Comparison of ENCODE assay signal across 1 cellular context in genomic region chr17:78040561-78041400, GRCh38.
TF ChIP-seq lines count a peak whose summit lies in the region.

No MANE protein-coding gene starts in this region.

TF ChIP-seq in HCT116, 20 proteins besides CTCF, POLR2A, EP300 and RAD21 (continued from another document):
- TF ChIP-seq REST (IDR thresholded peaks at IDR 0.05; ENCODE audit: low read depth) (no peak), CEBPB (IDR thresholded peaks at IDR 0.05; ENCODE audit: low read depth) (no peak), SRF (IDR thresholded peaks at IDR 0.05; ENCODE audit: low read depth) (no peak; the same call in 1 of the 2 replicates), JUND (IDR thresholded peaks at IDR 0.05) (no peak), ZFX (IDR thresholded peaks at IDR 0.05) (peak; percentile 19; the same call in 1 of the 2 replicates), SIN3A (IDR thresholded peaks at IDR 0.05; ENCODE audit: low read depth) (peak; percentile 68), FOSL1 (IDR thresholded peaks at IDR 0.05; ENCODE audit: low read depth) (no peak), ZNF274 (IDR thresholded peaks at IDR 0.05; ENCODE audit: low read depth, low read length) (no peak), CBX3 (IDR thresholded peaks at IDR 0.05; ENCODE audit: low read depth) (peak; percentile 55), EZH2 (IDR thresholded peaks at IDR 0.05) (no peak), EZH2phosphoT487 (IDR thresholded peaks at IDR 0.05; ENCODE audit: borderline replicate concordance) (no peak), TCF7L2 (IDR thresholded peaks at IDR 0.05; ENCODE audit: borderline replicate concordance, extremely low read depth, insufficient read depth, insufficient read length) (peak; percentile 29)
- TF ChIP-seq, protein P1, sequence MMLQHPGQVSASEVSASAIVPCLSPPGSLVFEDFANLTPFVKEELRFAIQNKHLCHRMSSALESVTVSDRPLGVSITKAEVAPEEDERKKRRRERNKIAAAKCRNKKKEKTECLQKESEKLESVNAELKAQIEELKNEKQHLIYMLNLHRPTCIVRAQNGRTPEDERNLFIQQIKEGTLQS (IDR thresholded peaks at IDR 0.05) = no peak
TF ChIP-seq in HCT116: peak in this region for 7.
